ENCODE assay signal across 15 cellular contexts in genomic region chr12:72790273-72790672, GRCh38.
"Had no signal": no experiment of that assay in that cellular context is flagged by ENCODE, and none has a peak within 500 bp of the region (broad histone marks: within the 10 kb centered on the region; RNA-seq: fewer than 3 reads in every experiment).

No MANE protein-coding gene starts in this region.

- H3K4me1 Mint-ChIP-seq: activated naive CD4-positive, alpha-beta T cell treated with anti-CD3 and anti-CD28 coated beads, Interleukin-2, amount 10 ng/mL, durations not matched to agents 7 days and 5 days; central memory CD8-positive, alpha-beta T cell; naive thymus-derived CD4-positive, alpha-beta T cell had no signal

- H3K27me3 ChIP-seq: neutrophil, tibial artery, vagina had no signal

- H3K4me3 Mint-ChIP-seq: activated naive CD4-positive, alpha-beta T cell treated with anti-CD3 and anti-CD28 coated beads, Interleukin-2, amount 10 ng/mL, durations not matched to agents 7 days and 5 days; central memory CD8-positive, alpha-beta T cell; naive thymus-derived CD4-positive, alpha-beta T cell had no signal

- H3K27ac ChIP-seq: lower lobe of right lung, neutrophil, tibial artery, vagina had no signal

- DNase-seq: activated CD4-positive, alpha-beta T cell treated with anti-CD3 and anti-CD28 coated beads, Interleukin-2, amount 50 U/mL, for 1 hour; activated naive CD4-positive, alpha-beta T cell treated with anti-CD3 and anti-CD28 coated beads, Interleukin-2, amount 10 ng/mL, durations not matched to agents 7 days and 5 days; activated T-cell treated with anti-CD3 and anti-CD28 coated beads for 4 hours; cortex of kidney; effector CD8-positive, alpha-beta T cell; left cardiac atrium; lower lobe of right lung; naive thymus-derived CD4-positive, alpha-beta T cell; posterior cingulate gyrus; small intestine; tibial artery had no signal

- H3K4me1 ChIP-seq: lower lobe of right lung, tibial artery, vagina had no signal

- H3K36me3 ChIP-seq: lower lobe of right lung, neutrophil, tibial artery, vagina had no signal

- H3K27me3 Mint-ChIP-seq: activated naive CD4-positive, alpha-beta T cell treated with anti-CD3 and anti-CD28 coated beads, Interleukin-2, amount 10 ng/mL, durations not matched to agents 7 days and 5 days; central memory CD8-positive, alpha-beta T cell; naive thymus-derived CD4-positive, alpha-beta T cell had no signal

- H3K9me3 ChIP-seq: neutrophil, tibial artery, vagina had no signal

- ATAC-seq: left cardiac atrium; lower lobe of right lung; naive thymus-derived CD4-positive, alpha-beta T cell had no signal

- H3K4me3 ChIP-seq: lower lobe of right lung, tibial artery, vagina had no signal

- H3K36me3 Mint-ChIP-seq: activated naive CD4-positive, alpha-beta T cell treated with anti-CD3 and anti-CD28 coated beads, Interleukin-2, amount 10 ng/mL, durations not matched to agents 7 days and 5 days; naive thymus-derived CD4-positive, alpha-beta T cell had no signal

- H3K27ac Mint-ChIP-seq: activated naive CD4-positive, alpha-beta T cell treated with anti-CD3 and anti-CD28 coated beads, Interleukin-2, amount 10 ng/mL, durations not matched to agents 7 days and 5 days; activated T-helper 2 cell treated with anti-CD3 and anti-CD28 coated beads, Interferon-gamma antibody, Interleukin-2, Interleukin-4, amounts not matched to agents 10 μg/mL and 5 μg/mL and 100 μg/mL, durations not matched to agents 14 hours and 24 hours and 36 hours; naive thymus-derived CD4-positive, alpha-beta T cell had no signal
